ENCODE assay signal across 1 cellular context in genomic region chr10:132328738-132329137, GRCh38.
TF ChIP-seq lines count a peak whose summit lies in the region.

No MANE protein-coding gene starts in this region.

TF ChIP-seq in K562, 482 proteins besides CTCF, POLR2A, EP300 and RAD21:
- peak; percentile 24; the same call in 1 of the 2 replicates for TF ChIP-seq NCOR1 (IDR thresholded peaks at IDR 0.05)
- 0 out of 2 replicates have a peak, but pooled peaks have one; percentile 8 for TF ChIP-seq MGA (IDR thresholded peaks at IDR 0.05)
- no peak for TF ChIP-seq ZNF347 (CRISPR knock-in tag; IDR thresholded peaks at IDR 0.05; ENCODE audit: low read depth)
- peak; percentile 25; the same call in 1 of the 2 replicates for TF ChIP-seq CBFA2T2 (conservative IDR thresholded peaks at IDR 0.05)
- TF ChIP-seq CBFA2T3 (IDR thresholded peaks at IDR 0.05), result peak; percentile 64
- peak; percentile 49; the same call in 1 of the 2 replicates for TF ChIP-seq ARID1B (IDR thresholded peaks at IDR 0.05)
- 0 out of 2 replicates have a peak, but pooled peaks have one; percentile 39 for TF ChIP-seq ZNF592 (IDR thresholded peaks at IDR 0.05)
- TF ChIP-seq NCOA6 (IDR thresholded peaks at IDR 0.05), result no peak
- TF ChIP-seq TAL1 (IDR thresholded peaks at IDR 0.05), result peak; percentile 18; the same call in 1 of the 2 replicates
- no peak for TF ChIP-seq ZNF77 (CRISPR knock-in tag; IDR thresholded peaks at IDR 0.05)
- no peak for TF ChIP-seq ZKSCAN8 (CRISPR knock-in tag; IDR thresholded peaks at IDR 0.05)
- TF ChIP-seq MNT (conservative IDR thresholded peaks at IDR 0.05), result 0 out of 4 replicates have a peak, but pooled peaks of 1 of the 2 experiments have one; percentile 15
